30 cellular contexts compared by ENCODE assay signal in genomic region chr11:76562541-76562940, GRCh38.
"Had no signal": no experiment of that assay in that cellular context is flagged by ENCODE, and none has a peak within 500 bp of the region (broad histone marks: within the 10 kb centered on the region; RNA-seq: fewer than 3 reads in every experiment).

No MANE protein-coding gene starts in this region.

- H3K4me3 ChIP-seq: ovary, psoas muscle, right lobe of liver, sigmoid colon, stomach, thoracic aorta, thyroid gland, tibial nerve, upper lobe of left lung, vagina had no signal

- H3K27ac ChIP-seq: ovary, parathyroid adenoma, psoas muscle, right lobe of liver, sigmoid colon, stomach, thoracic aorta, thyroid gland, tibial nerve, upper lobe of left lung, vagina had no signal

- FAIRE-seq: small intestine, urothelium cell line had no signal

- H3K9me3 Mint-ChIP-seq: natural killer cell treated with Interleukin-12 subunit alpha and Interleukin-12 subunit beta and Interleukin-15 and Interleukin-18, amount 100 ng/mL, for 72 hours; neural crest cell; stimulated activated effector memory CD8-positive, alpha-beta T cell treated with anti-CD3 and anti-CD28 coated beads, Interleukin-12 subunit alpha, Interleukin-12 subunit beta, amount 100 ng/mL, for 72 hours had no signal

- ATAC-seq: naive thymus-derived CD8-positive, alpha-beta T cell; natural killer cell treated with Interleukin-12 subunit alpha and Interleukin-12 subunit beta and Interleukin-15 and Interleukin-18, amount 100 ng/mL, for 72 hours; psoas muscle; right cardiac atrium; stimulated activated effector memory CD8-positive, alpha-beta T cell treated with anti-CD3 and anti-CD28 coated beads, Interleukin-12 subunit alpha, Interleukin-12 subunit beta, amount 100 ng/mL, for 72 hours; stimulated activated naive B cell treated with anti-CD40 and anti-IgM and Interleukin-4, amounts not matched to agents 10 μg/mL and 1 μg/mL and 100 μg/mL, for 72 hours had no signal

- DNase-seq: naive thymus-derived CD8-positive, alpha-beta T cell; nephron progenitor cell; occipital lobe; ovary; posterior cingulate gyrus; psoas muscle; right cardiac atrium; right lobe of liver; sigmoid colon; small intestine; stimulated activated CD4-positive, alpha-beta T cell treated with anti-CD3 and anti-CD28 coated beads, Interleukin-15, amount 100 ng/mL, for 24 hours; stimulated activated CD4-positive, alpha-beta T cell treated with anti-CD3 and anti-CD28 coated beads, Interleukin-2, amount 100 ng/mL, for 24 hours; stimulated activated CD4-positive, alpha-beta T cell treated with anti-CD3 and anti-CD28 coated beads, Interleukin-2, amount 100 ng/mL, for 48 hours; stimulated activated CD4-positive, alpha-beta T cell treated with anti-CD3 and anti-CD28 coated beads, Interleukin-4, amount 100 ng/mL, for 24 hours; stimulated activated naive B cell treated with anti-CD40 and anti-IgM and Interleukin-4, amounts not matched to agents 10 μg/mL and 1 μg/mL and 100 μg/mL, for 72 hours; stimulated activated naive CD4-positive, alpha-beta T cell treated with Interleukin-2 at 50 U/mL for 16 hours; stomach; thyroid gland; trophoblast cell; upper lobe of left lung had no signal

- H3K9ac ChIP-seq: parathyroid adenoma had no signal

- H3K27ac Mint-ChIP-seq: naive thymus-derived CD8-positive, alpha-beta T cell; natural killer cell treated with Interleukin-12 subunit alpha and Interleukin-12 subunit beta and Interleukin-15 and Interleukin-18, amount 100 ng/mL, for 72 hours; nephron progenitor cell; progenitor cell of endocrine pancreas; stimulated activated effector memory CD8-positive, alpha-beta T cell treated with anti-CD3 and anti-CD28 coated beads, Interleukin-12 subunit alpha, Interleukin-12 subunit beta, amount 100 ng/mL, for 72 hours; stimulated activated naive B cell treated with anti-CD40 and anti-IgM and Interleukin-4, amounts not matched to agents 10 μg/mL and 1 μg/mL and 100 μg/mL, for 72 hours; stimulated activated naive CD8-positive, alpha-beta T cell treated with anti-CD3 and anti-CD28 coated beads, Interleukin-15, Interleukin-2, amounts not matched to agents 100 ng/mL and 50 ng/mL, for 24 hours had no signal

- H3K36me3 ChIP-seq: ovary, right lobe of liver, sigmoid colon, stomach, thoracic aorta, thyroid gland, tibial nerve, upper lobe of left lung, vagina had no signal

- H3K4me1 ChIP-seq: parathyroid adenoma, psoas muscle, right lobe of liver, sigmoid colon, stomach, thyroid gland, vagina had no signal

- H3K27me3 ChIP-seq: ovary, right lobe of liver, sigmoid colon, stomach, thyroid gland, tibial nerve, upper lobe of left lung, vagina had no signal

- H3K79me2 ChIP-seq: parathyroid adenoma had no signal

- H3K9me3 ChIP-seq: ovary, psoas muscle, right lobe of liver, sigmoid colon, stomach, thoracic aorta, thyroid gland, tibial nerve, upper lobe of left lung, vagina had no signal

- H3K4me1 Mint-ChIP-seq: neural crest cell had no signal

- H3K36me3 Mint-ChIP-seq: natural killer cell treated with Interleukin-12 subunit alpha and Interleukin-12 subunit beta and Interleukin-15 and Interleukin-18, amount 100 ng/mL, for 72 hours; stimulated activated effector memory CD8-positive, alpha-beta T cell treated with anti-CD3 and anti-CD28 coated beads, Interleukin-12 subunit alpha, Interleukin-12 subunit beta, amount 100 ng/mL, for 72 hours; stimulated activated naive B cell treated with anti-CD40 and anti-IgM and Interleukin-4, amounts not matched to agents 10 μg/mL and 1 μg/mL and 100 μg/mL, for 72 hours had no signal

- H3K4me3 Mint-ChIP-seq: naive thymus-derived CD8-positive, alpha-beta T cell; natural killer cell treated with Interleukin-12 subunit alpha and Interleukin-12 subunit beta and Interleukin-15 and Interleukin-18, amount 100 ng/mL, for 72 hours; nephron progenitor cell; neural crest cell; stimulated activated effector memory CD8-positive, alpha-beta T cell treated with anti-CD3 and anti-CD28 coated beads, Interleukin-12 subunit alpha, Interleukin-12 subunit beta, amount 100 ng/mL, for 72 hours; stimulated activated naive B cell treated with anti-CD40 and anti-IgM and Interleukin-4, amounts not matched to agents 10 μg/mL and 1 μg/mL and 100 μg/mL, for 72 hours; stimulated activated naive CD8-positive, alpha-beta T cell treated with anti-CD3 and anti-CD28 coated beads, Interleukin-15, Interleukin-2, amounts not matched to agents 100 ng/mL and 50 ng/mL, for 24 hours had no signal

- H2AFZ ChIP-seq: parathyroid adenoma had no signal
